In genomic region chr1:52915855-52916220, GRCh38 we compare ENCODE assay signal across 1 cellular context.
TF ChIP-seq lines count a peak whose summit lies in the region.

No MANE protein-coding gene starts in this region.

TF ChIP-seq in HepG2, 621 proteins besides CTCF, POLR2A, EP300 and RAD21:
- TF ChIP-seq THYN1 (CRISPR knock-in tag; IDR thresholded peaks at IDR 0.05; ENCODE audit: borderline replicate concordance, low read depth) = no peak
- no peak for TF ChIP-seq ZNF589 (CRISPR knock-in tag; conservative IDR thresholded peaks at IDR 0.05)
- TF ChIP-seq ZNF441 (CRISPR knock-in tag; IDR thresholded peaks at IDR 0.05; ENCODE audit: borderline replicate concordance) = no peak
- TF ChIP-seq TBX2 (CRISPR knock-in tag; IDR thresholded peaks at IDR 0.05; ENCODE audit: borderline replicate concordance) = no peak
- TF ChIP-seq, protein P1, sequence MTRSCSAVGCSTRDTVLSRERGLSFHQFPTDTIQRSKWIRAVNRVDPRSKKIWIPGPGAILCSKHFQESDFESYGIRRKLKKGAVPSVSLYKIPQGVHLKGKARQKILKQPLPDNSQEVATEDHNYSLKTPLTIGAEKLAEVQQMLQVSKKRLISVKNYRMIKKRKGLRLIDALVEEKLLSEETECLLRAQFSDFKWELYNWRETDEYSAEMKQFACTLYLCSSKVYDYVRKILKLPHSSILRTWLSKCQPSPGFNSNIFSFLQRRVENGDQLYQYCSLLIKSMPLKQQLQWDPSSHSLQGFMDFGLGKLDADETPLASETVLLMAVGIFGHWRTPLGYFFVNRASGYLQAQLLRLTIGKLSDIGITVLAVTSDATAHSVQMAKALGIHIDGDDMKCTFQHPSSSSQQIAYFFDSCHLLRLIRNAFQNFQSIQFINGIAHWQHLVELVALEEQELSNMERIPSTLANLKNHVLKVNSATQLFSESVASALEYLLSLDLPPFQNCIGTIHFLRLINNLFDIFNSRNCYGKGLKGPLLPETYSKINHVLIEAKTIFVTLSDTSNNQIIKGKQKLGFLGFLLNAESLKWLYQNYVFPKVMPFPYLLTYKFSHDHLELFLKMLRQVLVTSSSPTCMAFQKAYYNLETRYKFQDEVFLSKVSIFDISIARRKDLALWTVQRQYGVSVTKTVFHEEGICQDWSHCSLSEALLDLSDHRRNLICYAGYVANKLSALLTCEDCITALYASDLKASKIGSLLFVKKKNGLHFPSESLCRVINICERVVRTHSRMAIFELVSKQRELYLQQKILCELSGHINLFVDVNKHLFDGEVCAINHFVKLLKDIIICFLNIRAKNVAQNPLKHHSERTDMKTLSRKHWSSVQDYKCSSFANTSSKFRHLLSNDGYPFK (CRISPR knock-in tag; IDR thresholded peaks at IDR 0.05; ENCODE audit: borderline replicate concordance) = no peak
- TF ChIP-seq HOXA7 (CRISPR knock-in tag; IDR thresholded peaks at IDR 0.05) = no peak
- TF ChIP-seq SYNCRIP (IDR thresholded peaks at IDR 0.05; ENCODE audit: insufficient read depth, low read depth, low read length) = no peak
- no peak for TF ChIP-seq HNF4A (CRISPR knock-in tag; IDR thresholded peaks at IDR 0.05)
- no peak for TF ChIP-seq RFX3 (CRISPR knock-in tag; IDR thresholded peaks at IDR 0.05)
